ENCODE assay signal across 16 cellular contexts in the genomic region with DNA sequence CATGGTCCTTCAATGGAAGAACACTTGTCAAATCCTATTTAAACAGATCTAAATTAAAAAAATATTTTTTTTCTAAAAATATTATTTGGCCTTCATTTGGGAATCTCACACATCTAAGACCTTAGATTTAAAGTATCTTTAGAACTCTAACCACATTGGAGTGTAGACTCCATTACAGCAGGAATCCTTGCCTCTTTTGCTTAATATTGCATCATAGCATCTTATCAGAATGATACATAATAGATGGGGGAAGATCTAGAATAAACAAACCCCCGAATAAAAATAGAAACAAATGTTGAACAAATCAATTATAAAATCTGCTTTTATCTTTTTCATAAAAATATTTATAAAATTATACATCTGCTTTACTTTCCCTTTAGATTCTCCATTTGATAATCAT. TPM values are rescaled to one million over a fixed set of nuclear protein-coding genes. Genes with fewer than 3 reads are reported as not detected.
DNase-seq lines count a peak whose midpoint lies in the region; ATAC-seq and TF ChIP-seq lines count a peak whose summit lies in the region.
"Had no signal": no experiment of that assay in that cellular context is flagged by ENCODE, and none has a peak within 500 bp of the region (broad histone marks: within the 10 kb centered on the region; RNA-seq: fewer than 3 reads in every experiment).

No MANE protein-coding gene starts in this region.

- H3K23ac ChIP-seq in mesenchymal stem cell (ENCODE audit: low read length in 2 of 2): no peak overlapping the region

- no peak overlapping the region for H2AK5ac ChIP-seq in mesenchymal stem cell (ENCODE audit: low read length, severe bottlenecking)

- H2BK15ac ChIP-seq in mesenchymal stem cell (ENCODE audit: low read depth, poor library complexity, severe bottlenecking): no peak overlapping the region

- no peak overlapping the region for H3K9ac ChIP-seq in mesenchymal stem cell (ENCODE audit: low read length)
- H3K9ac ChIP-seq in mammary epithelial cell (ENCODE audit: insufficient read depth, low read length): no peak overlapping the region

- no peak for ATAC-seq in psoas muscle
- ATAC-seq: WTC11 had no signal

- TF ChIP-seq CTCF in HEK293 (tag by site-specific recombination; IDR thresholded peaks at IDR 0.05) (no peak), brain (conservative IDR thresholded peaks at IDR 0.05) (no peak), psoas muscle (IDR thresholded peaks at IDR 0.05) (no peak), mammary epithelial cell (conservative IDR thresholded peaks at IDR 0.05 in 1 of 2, IDR thresholded peaks at IDR 0.05 in 1 of 2; ENCODE audit: extremely low read depth in 1 of 2, insufficient read depth in 1 of 2, low read depth in 1 of 2, low read length in 2 of 2) (no peak)

- H3K27me3 ChIP-seq in psoas muscle (ENCODE audit: insufficient read depth in 3 of 3, low read length in 2 of 3): no peaks in the 10 kb centered on the region
- no peaks in the 10 kb centered on the region for H3K27me3 ChIP-seq in mesenchymal stem cell (ENCODE audit: control insufficient read depth in 1 of 2, insufficient read depth in 1 of 2, low read length in 2 of 2)
- H3K27me3 ChIP-seq in mammary epithelial cell (ENCODE audit: insufficient read depth, low read length): no peaks in the 10 kb centered on the region

- H3K9me3 Mint-ChIP-seq in activated T-cell treated with anti-CD3 and anti-CD28 coated beads, Interleukin-2, amount 50 U/mL, for 24 hours: no peaks in the 10 kb centered on the region
- H3K9me3 Mint-ChIP-seq in brain: peaks cover 4 to 34% (median 14%) of the 10 kb centered on the region in 5 experiments
- H3K9me3 Mint-ChIP-seq: memory B cell; T-helper 1 cell treated with Interleukin-12 subunit alpha and Interleukin-12 subunit beta and Interleukin-4 antibody, amounts not matched to agents 30 μg/mL and 1 μg/mL, for 36 hours had no signal

- H3K4me3 ChIP-seq in HEK293 (ENCODE audit: low read depth, low read length): no peak overlapping the region
- no peak overlapping the region for H3K4me3 ChIP-seq in psoas muscle
- H3K4me3 ChIP-seq in mesenchymal stem cell (ENCODE audit: insufficient read depth in 1 of 2, low read depth in 1 of 2, low read length in 2 of 2): no peak overlapping the region
- no peak overlapping the region for H3K4me3 ChIP-seq in mammary epithelial cell (replicated peaks in 1 of 3; ENCODE audit: insufficient read depth in 1 of 3, low read depth in 2 of 3, low read length in 3 of 3)

- H3K4ac ChIP-seq in mesenchymal stem cell (ENCODE audit: low read depth in 1 of 2, low read length in 2 of 2): no peak overlapping the region

- no peak for DNase-seq in activated T-cell treated with anti-CD3 and anti-CD28 coated beads, Interleukin-2, amount 50 U/mL, for 24 hours
- no peak for DNase-seq in activated T-cell treated with anti-CD3 and anti-CD28 coated beads, Interleukin-2, amount 50 U/mL, for 1 hour
- DNase-seq in psoas muscle (no peak), mesenchymal stem cell (no peak), mammary epithelial cell (no peak)
- no peak for DNase-seq in activated effector memory CD4-positive, alpha-beta T cell treated with anti-CD3 and anti-CD28 coated beads, Interleukin-2, amount 50 U/mL, for 16 hours
- DNase-seq: hippocampal formation, kidney, NCI-H2081, NCI-H510A treated with DMSO at 0.1 percent for 48 hours, SHP77 treated with DMSO at 0.1 percent for 48 hours had no signal

- H3K4me3 Mint-ChIP-seq in activated T-cell treated with anti-CD3 and anti-CD28 coated beads, Interleukin-2, amount 50 U/mL, for 24 hours: no peak overlapping the region
- peak overlapping the region in 1 of 5 experiments; percentile 47 for H3K4me3 Mint-ChIP-seq in brain
- H3K4me3 Mint-ChIP-seq: memory B cell; T-helper 1 cell treated with Interleukin-12 subunit alpha and Interleukin-12 subunit beta and Interleukin-4 antibody, amounts not matched to agents 30 μg/mL and 1 μg/mL, for 36 hours; WTC11 had no signal

- H3K36me3 Mint-ChIP-seq in activated T-cell treated with anti-CD3 and anti-CD28 coated beads, Interleukin-2, amount 50 U/mL, for 24 hours (ENCODE audit: low read depth): peaks cover 13% of the 10 kb centered on the region
- peaks cover 54% of the 10 kb centered on the region for H3K36me3 Mint-ChIP-seq in brain
- H3K36me3 Mint-ChIP-seq: WTC11 had no signal

- H3K27ac ChIP-seq in HEK293 (ENCODE audit: extremely low read depth, low read depth, low read length) (no peak overlapping the region), psoas muscle (peak overlapping the region; percentile 80), mesenchymal stem cell (ENCODE audit: low read length, poor library complexity, severe bottlenecking) (no peak overlapping the region), mammary epithelial cell (ENCODE audit: insufficient read depth, low read depth, low read length) (no peak overlapping the region)

- H3K79me2 ChIP-seq in mammary epithelial cell (ENCODE audit: insufficient read depth, low read length): peaks cover 34% of the 10 kb centered on the region

- CTCF ChIA-PET in HEK293 (lab: Yijun Ruan, JAX): interaction anchor here (0.9 kb wide), 1 partner anchor 414 kb away, joined by 3 read pairs; no protein-coding TSS in a partner anchor
- CTCF ChIA-PET in mammary epithelial cell (lab: Charles Lee; ENCODE audit: low non-redundant PET): no interaction called here

- peaks cover 3% of the 10 kb centered on the region for H3K79me1 ChIP-seq in mesenchymal stem cell (replicated peaks; ENCODE audit: low read length, poor library complexity, severe bottlenecking)

- no peak overlapping the region for H3K18ac ChIP-seq in mesenchymal stem cell (ENCODE audit: low read depth in 1 of 2, low read length in 2 of 2)

- no peaks in the 10 kb centered on the region for H3K36me3 ChIP-seq in HEK293 (ENCODE audit: control insufficient read depth in 2 of 2, insufficient read depth in 1 of 2, low read length in 2 of 2)
- no peaks in the 10 kb centered on the region for H3K36me3 ChIP-seq in psoas muscle (ENCODE audit: insufficient read depth in 1 of 2, low read depth in 1 of 2)
- H3K36me3 ChIP-seq in mesenchymal stem cell (ENCODE audit: control insufficient read depth in 1 of 2, insufficient read depth in 2 of 2, low read depth in 1 of 2, low read length in 2 of 2): no peaks in the 10 kb centered on the region
- H3K36me3 ChIP-seq in mammary epithelial cell (ENCODE audit: insufficient read depth, low read length): no peaks in the 10 kb centered on the region

- H4K8ac ChIP-seq in mesenchymal stem cell (ENCODE audit: low read length): no peak overlapping the region

- dilution Hi-C loops in mammary epithelial cell (cut with HindIII; ENCODE audit: low sequenced_read_pairs): no loop called here

- peaks cover 56% of the 10 kb centered on the region for H3K4me1 Mint-ChIP-seq in activated T-cell treated with anti-CD3 and anti-CD28 coated beads, Interleukin-2, amount 50 U/mL, for 24 hours (ENCODE audit: low read depth)
- peaks cover 43% of the 10 kb centered on the region for H3K4me1 Mint-ChIP-seq in brain

- POLR2A ChIA-PET in HEK293 (lab: Yijun Ruan, JAX): no interaction called here

- H4K91ac ChIP-seq in mesenchymal stem cell (ENCODE audit: low read length): no peak overlapping the region

- no TSS peak for BruUV-seq in mammary epithelial cell (replicated peaks; lab: Mats Ljungman, UMichigan)

- H3K9me3 ChIP-seq in HEK293 (ENCODE audit: control insufficient read depth, insufficient read depth, low read depth, low read length): no peaks in the 10 kb centered on the region
- H3K9me3 ChIP-seq in psoas muscle: no peaks in the 10 kb centered on the region
- H3K9me3 ChIP-seq in mesenchymal stem cell (ENCODE audit: control insufficient read depth, low read length): no peaks in the 10 kb centered on the region
- no peaks in the 10 kb centered on the region for H3K9me3 ChIP-seq in mammary epithelial cell (replicated peaks; ENCODE audit: insufficient read depth, low read length)

- in situ Hi-C loops in mammary epithelial cell (cut with MboI; ENCODE audit: low sequenced_read_pairs in 2 of 2): no loop called here

- WGBS in psoas muscle, 3 donors: 47 to 79% (median 51%) methylated on average over 1 of the region's 1 CpG
- no CpG with 5 or more reads among the region's 1 CpG for WGBS in mesenchymal stem cell
- 93% methylated on average over 1 of the region's 1 CpG for WGBS in mammary epithelial cell (ENCODE audit: low coverage, missing lambda C conversion rate)

- H2BK12ac ChIP-seq in mesenchymal stem cell (ENCODE audit: low read length in 2 of 2): no peak overlapping the region

- H3K27ac Mint-ChIP-seq in activated T-cell treated with anti-CD3 and anti-CD28 coated beads, Interleukin-2, amount 50 U/mL, for 24 hours: peak overlapping the region; percentile 47
- peak overlapping the region in 3 of 5 experiments; percentile 77 to 97 (median 82) for H3K27ac Mint-ChIP-seq in brain
- H3K27ac Mint-ChIP-seq: T-helper 1 cell treated with Interleukin-12 subunit alpha and Interleukin-12 subunit beta and Interleukin-4 antibody, amounts not matched to agents 30 μg/mL and 1 μg/mL, for 36 hours; WTC11 had no signal

- H4K20me1 ChIP-seq in mammary epithelial cell (ENCODE audit: insufficient read depth, low read length): no peaks in the 10 kb centered on the region

- intact Hi-C loops in psoas muscle (cut with DNase I) (no loop called here), mammary epithelial cell (cut with micrococcal nuclease) (loop anchor here (5.0 kb wide), 1 partner anchor 633 kb away; no protein-coding TSS in a partner anchor)

- H3K4me2 ChIP-seq in mesenchymal stem cell (ENCODE audit: low read length, poor library complexity, severe bottlenecking) (no peak overlapping the region), mammary epithelial cell (ENCODE audit: insufficient read depth, low read depth, low read length) (no peak overlapping the region)

- no peak overlapping the region for H2BK5ac ChIP-seq in mesenchymal stem cell (ENCODE audit: low read depth, low read length, poor library complexity, severe bottlenecking)

- H2AFZ ChIP-seq in mesenchymal stem cell (ENCODE audit: low read depth, low read length) (no peak overlapping the region), mammary epithelial cell (ENCODE audit: low read depth, low read length) (no peak overlapping the region)

- H3K27me3 Mint-ChIP-seq in activated T-cell treated with anti-CD3 and anti-CD28 coated beads, Interleukin-2, amount 50 U/mL, for 24 hours: no peaks in the 10 kb centered on the region
- H3K27me3 Mint-ChIP-seq in brain: no peaks in the 10 kb centered on the region
- H3K27me3 Mint-ChIP-seq: memory B cell had no signal

- H2BK120ac ChIP-seq in mesenchymal stem cell (ENCODE audit: low read depth, low read length): no peak overlapping the region

- H3K4me1 ChIP-seq in HEK293 (ENCODE audit: control insufficient read depth, insufficient read depth, low read length) (0 out of 2 replicates have a peak, but pooled peaks cover 6% of the 10 kb centered on the region), psoas muscle (peaks cover 35% of the 10 kb centered on the region), mesenchymal stem cell (ENCODE audit: control insufficient read depth, insufficient read depth, low read depth, low read length) (no peaks in the 10 kb centered on the region), mammary epithelial cell (ENCODE audit: insufficient read depth, low read length) (peaks cover 5% of the 10 kb centered on the region)

- no peak overlapping the region for H3K14ac ChIP-seq in mesenchymal stem cell (ENCODE audit: low read length in 2 of 2)

RNA-seq across cellular contexts. Expression of gene EPC1, which starts 27.6 kb away (rescaled TPM):
- polyA plus RNA-seq in brain (ENCODE audit: insufficient read depth, low read depth, low replicate concordance) (16.4 TPM), psoas muscle (10 to 100 TPM; 19.5 to 27.3 (median 20.7) TPM), mammary epithelial cell (16.3 TPM)
- total RNA-seq in psoas muscle (10 to 100 TPM; 20.7 to 37.1 (median 27.1) TPM), mammary epithelial cell (10 to 100 TPM; 22.9 to 24.5 TPM)
- polyA plus RNA-seq in mesenchymal stem cell (2013, experiment 1 of 2): 13.3 TPM
- polyA plus RNA-seq in mesenchymal stem cell (2013, experiment 2 of 2): 13.9 TPM
- 33.0 TPM for polyA minus RNA-seq in mammary epithelial cell
